Comparison of ENCODE assay signal across 13 cellular contexts in genomic region chr5:125668904-125669303, GRCh38.
DNase-seq lines count a peak whose midpoint lies in the region; FAIRE-seq and TF ChIP-seq lines count a peak whose summit lies in the region.
"Had no signal": no experiment of that assay in that cellular context is flagged by ENCODE, and none has a peak within 500 bp of the region (broad histone marks: within the 10 kb centered on the region; RNA-seq: fewer than 3 reads in every experiment).

No MANE protein-coding gene starts in this region.

- H3K9ac ChIP-seq in astrocyte (ENCODE audit: low read length), result no peak overlapping the region
- H3K9ac ChIP-seq in neural cell (ENCODE audit: low read length), result peak overlapping the region; percentile 8
- no peak overlapping the region for H3K9ac ChIP-seq in GM23248

- H3K27ac Mint-ChIP-seq in astrocyte (ENCODE audit: unreplicated experiment), result peak overlapping the region; percentile 17
- H3K27ac Mint-ChIP-seq: activated B cell treated with CpG ODN at 0.5 μM for 24 hours; activated T-helper 17 cell treated with anti-CD3 and anti-CD28 coated beads, Interleukin-2, amount 50 U/mL, for 72 hours had no signal

- H3K27me3 ChIP-seq in H7 (ENCODE audit: control insufficient read depth, insufficient read depth, low read length) (no peaks in the 10 kb centered on the region), astrocyte (ENCODE audit: insufficient read depth, low read length) (no peaks in the 10 kb centered on the region), neural cell (ENCODE audit: insufficient read depth, low read depth, low read length) (no peaks in the 10 kb centered on the region), GM23248 (replicated peaks; ENCODE audit: insufficient read depth) (peaks cover 7% of the 10 kb centered on the region; the same call in 1 of the 2 replicates)

- peak; percentile 63 for TF ChIP-seq EP300 in neural cell (conservative IDR thresholded peaks at IDR 0.05; ENCODE audit: poor library complexity, severe bottlenecking)

- in situ Hi-C loops in GM23248 (cut with MboI), result no loop called here

- DNase-seq in H7 (peak; percentile 18), NCI-H2227 treated with DMSO at 0.1 percent for 48 hours (lab: John Stamatoyannopoulos, UW) (peak; percentile 80), astrocyte (ENCODE audit: low read depth) (peak; percentile 19), GM23248 (no peak), NCI-H2107 treated with DMSO at 0.1 percent for 48 hours (lab: John Stamatoyannopoulos, UW; ENCODE audit: unreplicated experiment) (no peak), CD1c-positive myeloid dendritic cell (ENCODE audit: extremely low spot score) (no peak)
- DNase-seq in activated CD8-positive, alpha-beta memory T cell treated with anti-CD3 and anti-CD28 coated beads, Interleukin-2, amount 50 U/mL, for 48 hours, result no peak
- DNase-seq: activated B cell treated with CpG ODN at 0.5 μM for 24 hours; central memory CD4-positive, alpha-beta T cell; KG1 had no signal

- H3K9me3 ChIP-seq in astrocyte (ENCODE audit: insufficient read depth, low read depth, low read length) (no peaks in the 10 kb centered on the region), neural cell (ENCODE audit: low read length) (no peaks in the 10 kb centered on the region), GM23248 (ENCODE audit: low read depth) (no peaks in the 10 kb centered on the region)

- no peaks in the 10 kb centered on the region for H3K9me2 ChIP-seq in neural cell (ENCODE audit: insufficient read depth, low read length)
- no peaks in the 10 kb centered on the region for H3K9me2 ChIP-seq in GM23248 (ENCODE audit: insufficient read depth)

- TF ChIP-seq CTCF in astrocyte (IDR thresholded peaks at IDR 0.05; ENCODE audit: insufficient read depth, low read depth, low read length), result no peak
- no peak for TF ChIP-seq CTCF in neural cell (IDR thresholded peaks at IDR 0.05; ENCODE audit: poor library complexity, severe bottlenecking)

- H3K9me3 Mint-ChIP-seq in astrocyte (ENCODE audit: unreplicated experiment), result peaks cover 3% of the 10 kb centered on the region
- H3K9me3 Mint-ChIP-seq: activated B cell treated with CpG ODN at 0.5 μM for 24 hours had no signal

- H3F3A ChIP-seq in neural cell (ENCODE audit: insufficient read depth, low read length, poor library complexity, severe bottlenecking), result no peaks in the 10 kb centered on the region
- no peaks in the 10 kb centered on the region for H3F3A ChIP-seq in GM23248 (ENCODE audit: insufficient read depth)

- H2AFZ ChIP-seq in astrocyte (ENCODE audit: low read depth, low read length) (no peak overlapping the region), neural cell (ENCODE audit: low read depth, low read length) (no peak overlapping the region), GM23248 (no peak overlapping the region)

- H3K4me1 Mint-ChIP-seq in astrocyte (ENCODE audit: low read depth, unreplicated experiment), result peaks cover 10% of the 10 kb centered on the region
- H3K4me1 Mint-ChIP-seq: activated B cell treated with CpG ODN at 0.5 μM for 24 hours; activated T-helper 17 cell treated with anti-CD3 and anti-CD28 coated beads, Interleukin-2, amount 50 U/mL, for 72 hours had no signal

- TF ChIP-seq RAD21 in neural cell (conservative IDR thresholded peaks at IDR 0.05), result peak; percentile 38

- H3K4me1 ChIP-seq in astrocyte (ENCODE audit: insufficient read depth, low read length) (no peaks in the 10 kb centered on the region), GM23248 (ENCODE audit: insufficient read depth) (no peaks in the 10 kb centered on the region)

- H3K4me2 ChIP-seq in astrocyte (ENCODE audit: low read length) (no peak overlapping the region), neural cell (ENCODE audit: low read length) (no peak overlapping the region), GM23248 (ENCODE audit: unreplicated experiment) (no peak overlapping the region)

- H3K27ac ChIP-seq in astrocyte (ENCODE audit: low read depth, low read length) (no peak overlapping the region), neural cell (ENCODE audit: low read length) (peak overlapping the region; percentile 56), GM23248 (no peak overlapping the region)

- H3K27me3 Mint-ChIP-seq in astrocyte (ENCODE audit: low read depth, unreplicated experiment), result no peaks in the 10 kb centered on the region
- H3K27me3 Mint-ChIP-seq: activated T-helper 17 cell treated with anti-CD3 and anti-CD28 coated beads, Interleukin-2, amount 50 U/mL, for 72 hours had no signal

- H3K36me3 ChIP-seq in H7 (replicated peaks; ENCODE audit: control insufficient read depth, insufficient read depth, low read length) (no peaks in the 10 kb centered on the region), astrocyte (ENCODE audit: insufficient read depth, low read length) (no peaks in the 10 kb centered on the region), neural cell (ENCODE audit: insufficient read depth, low read length) (no peaks in the 10 kb centered on the region), GM23248 (ENCODE audit: low read depth) (no peaks in the 10 kb centered on the region)

- H3K4me3 ChIP-seq in H7 (ENCODE audit: insufficient read depth, low read depth, low read length) (no peak overlapping the region), astrocyte (ENCODE audit: insufficient read depth, low read depth, low read length) (no peak overlapping the region), neural cell (ENCODE audit: low read length) (peak overlapping the region; percentile 10), GM23248 (no peak overlapping the region)

- no peaks in the 10 kb centered on the region for H3K79me2 ChIP-seq in astrocyte (ENCODE audit: insufficient read depth, low read length)
- no peaks in the 10 kb centered on the region for H3K79me2 ChIP-seq in neural cell (replicated peaks; ENCODE audit: insufficient read depth, low read length)
- no peaks in the 10 kb centered on the region for H3K79me2 ChIP-seq in GM23248 (ENCODE audit: insufficient read depth)

- H4K20me1 ChIP-seq in astrocyte (ENCODE audit: insufficient read depth, low read length), result no peaks in the 10 kb centered on the region
- H4K20me1 ChIP-seq in neural cell (ENCODE audit: insufficient read depth), result no peaks in the 10 kb centered on the region
- H4K20me1 ChIP-seq in GM23248 (ENCODE audit: insufficient read depth), result no peaks in the 10 kb centered on the region

- no peak for FAIRE-seq in astrocyte (lab: Jason Lieb, UNC)
- FAIRE-seq: GM18507 had no signal

- H3K36me3 Mint-ChIP-seq in astrocyte (ENCODE audit: low read depth, unreplicated experiment), result no peaks in the 10 kb centered on the region

- H3K4me3 Mint-ChIP-seq in astrocyte (ENCODE audit: unreplicated experiment), result no peak overlapping the region
- H3K4me3 Mint-ChIP-seq: activated B cell treated with CpG ODN at 0.5 μM for 24 hours; activated T-helper 17 cell treated with anti-CD3 and anti-CD28 coated beads, Interleukin-2, amount 50 U/mL, for 72 hours had no signal

TF ChIP-seq in neural cell, 6 proteins besides CTCF, POLR2A, EP300 and RAD21:
- TF ChIP-seq TAF1 (IDR thresholded peaks at IDR 0.05; ENCODE audit: low read depth), result no peak
- TF ChIP-seq REST (IDR thresholded peaks at IDR 0.05; ENCODE audit: borderline replicate concordance), result peak; percentile 71
- TF ChIP-seq EZH2 (IDR thresholded peaks at IDR 0.05; ENCODE audit: borderline replicate concordance, insufficient read depth, low read length, poor library complexity, severe bottlenecking), result no peak
- peak; percentile 81 for TF ChIP-seq POLR2AphosphoS5 (IDR thresholded peaks at IDR 0.05)
- no peak for TF ChIP-seq SMC3 (conservative IDR thresholded peaks at IDR 0.05; ENCODE audit: poor library complexity)
- no peak for TF ChIP-seq MXI1 (conservative IDR thresholded peaks at IDR 0.05; ENCODE audit: poor library complexity, severe bottlenecking)

Comparison
In these comparisons a context has a peak if more than half of its experiments do, and no peak if none do; other contexts are left out.
1. DNase-seq: peak in H7 (single experiment), NCI-H2227 treated with DMSO at 0.1 percent for 48 hours (single experiment) and astrocyte (single experiment); none in GM23248 (single experiment), activated CD8-positive, alpha-beta memory T cell treated with anti-CD3 and anti-CD28 coated beads, Interleukin-2, amount 50 U/mL, for 48 hours (single experiment), NCI-H2107 treated with DMSO at 0.1 percent for 48 hours (single experiment) and CD1c-positive myeloid dendritic cell (single experiment).